Comparison of ENCODE assay signal across 21 cellular contexts in the genomic region with DNA sequence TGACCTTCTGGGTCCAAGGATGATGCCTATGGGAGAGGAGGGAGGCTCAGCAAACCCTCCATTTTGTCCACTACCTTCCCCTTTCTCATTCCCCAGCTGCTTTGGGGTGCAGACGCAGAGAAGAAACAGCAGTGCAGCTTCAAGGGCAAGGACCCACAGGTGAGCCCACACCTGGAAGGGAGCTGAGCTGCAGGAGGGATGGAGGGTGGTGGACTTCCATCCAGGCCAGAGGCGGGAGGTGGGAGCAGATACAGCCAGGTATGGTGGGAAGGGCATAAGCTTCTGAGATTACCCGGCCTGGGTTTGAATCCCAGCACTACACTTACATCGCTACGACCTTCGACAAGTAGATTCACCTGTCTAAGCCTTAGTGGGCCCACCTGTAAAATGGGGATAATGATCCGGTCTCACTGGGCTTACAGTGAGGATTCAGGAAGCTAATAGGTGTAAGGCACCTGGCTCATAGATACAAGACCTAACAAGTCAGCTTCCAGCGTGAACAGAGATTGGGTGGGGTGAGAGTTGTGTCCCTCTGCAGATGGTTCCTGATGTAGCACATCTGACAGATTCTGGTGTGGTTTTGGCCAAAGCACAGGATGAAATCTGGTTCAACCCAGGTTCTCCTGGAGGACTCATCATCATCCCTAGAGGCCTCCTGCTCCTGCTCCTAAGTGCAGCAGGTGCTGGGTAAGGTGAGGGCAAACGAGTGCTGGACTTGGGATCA. TPM values are rescaled to one million over a fixed set of nuclear protein-coding genes. Genes with fewer than 3 reads are reported as not detected.
DNase-seq lines count a peak whose midpoint lies in the region; ATAC-seq, FAIRE-seq and TF ChIP-seq lines count a peak whose summit lies in the region.
"Had no signal": no experiment of that assay in that cellular context is flagged by ENCODE, and none has a peak within 500 bp of the region (broad histone marks: within the 10 kb centered on the region; RNA-seq: fewer than 3 reads in every experiment).

No MANE protein-coding gene starts in this region.

- TF ChIP-seq CTCF in OCI-LY1 (IDR thresholded peaks at IDR 0.05; ENCODE audit: low read length) (no peak), neural progenitor cell (IDR thresholded peaks at IDR 0.05) (no peak), testis (IDR thresholded peaks at IDR 0.05) (no peak)

- 90 to 98% methylated on average over 2 to 9 of the region's 9 CpGs for WGBS in testis, 2 donors

- H3K27ac Mint-ChIP-seq in activated T-helper 17 cell treated with anti-CD3 and anti-CD28 coated beads, Interleukin-2, amount 50 U/mL, for 72 hours: peak overlapping the region; percentile 88
- H3K27ac Mint-ChIP-seq in memory B cell (peak overlapping the region; percentile 60), neural progenitor cell (no peak overlapping the region)

- H3K4me2 ChIP-seq in OCI-LY1 (ENCODE audit: low read length): no peak overlapping the region
- no peak overlapping the region for H3K4me2 ChIP-seq in neural progenitor cell

- no peaks in the 10 kb centered on the region for H3F3A ChIP-seq in OCI-LY1 (ENCODE audit: insufficient read depth, low read length)
- no peaks in the 10 kb centered on the region for H3F3A ChIP-seq in neural progenitor cell (ENCODE audit: low read depth)

- peaks cover 13% of the 10 kb centered on the region for H3K4me1 Mint-ChIP-seq in activated T-helper 17 cell treated with anti-CD3 and anti-CD28 coated beads, Interleukin-2, amount 50 U/mL, for 72 hours
- H3K4me1 Mint-ChIP-seq in memory B cell: peaks cover 57% of the 10 kb centered on the region
- H3K4me1 Mint-ChIP-seq in neural progenitor cell: peaks cover 7% of the 10 kb centered on the region

- H3K4me3 Mint-ChIP-seq in activated T-helper 17 cell treated with anti-CD3 and anti-CD28 coated beads, Interleukin-2, amount 50 U/mL, for 72 hours: no peak overlapping the region
- no peak overlapping the region for H3K4me3 Mint-ChIP-seq in memory B cell
- no peak overlapping the region for H3K4me3 Mint-ChIP-seq in neural progenitor cell

- H3K79me2 ChIP-seq in OCI-LY1 (ENCODE audit: insufficient read depth, low read length) (no peaks in the 10 kb centered on the region), neural progenitor cell (ENCODE audit: low read depth) (no peaks in the 10 kb centered on the region)

- H3K9me2 ChIP-seq in OCI-LY1 (ENCODE audit: low read depth, low read length): no peaks in the 10 kb centered on the region

- peak overlapping the region; percentile 68 for H3K27ac ChIP-seq in OCI-LY1 (ENCODE audit: low read depth, low read length, poor library complexity, severe bottlenecking)
- H3K27ac ChIP-seq in neural progenitor cell: no peak overlapping the region
- no peak overlapping the region for H3K27ac ChIP-seq in testis
- H3K27ac ChIP-seq: C4-2B had no signal

- TF ChIP-seq POLR2A in H54 (IDR thresholded peaks at IDR 0.05; ENCODE audit: low read depth, low read length): no peak
- TF ChIP-seq POLR2A in testis (IDR thresholded peaks at IDR 0.05): no peak

- ATAC-seq in activated T-helper 17 cell treated with anti-CD3 and anti-CD28 coated beads, Interleukin-2, amount 50 U/mL, for 72 hours (replicated peaks): no peak
- ATAC-seq in memory B cell (ENCODE audit: low read depth): no peak
- ATAC-seq: K562, SK-N-SH treated with all-trans-retinoic acid at 6 μM for 48 hours had no signal

- H3K27me3 Mint-ChIP-seq in activated T-helper 17 cell treated with anti-CD3 and anti-CD28 coated beads, Interleukin-2, amount 50 U/mL, for 72 hours: no peaks in the 10 kb centered on the region
- H3K27me3 Mint-ChIP-seq in memory B cell (no peaks in the 10 kb centered on the region), neural progenitor cell (ENCODE audit: insufficient read depth, low read depth) (peaks cover 4% of the 10 kb centered on the region)

- H3K27me3 ChIP-seq in OCI-LY1 (ENCODE audit: insufficient read depth, low read length) (no peaks in the 10 kb centered on the region), neural progenitor cell (no peaks in the 10 kb centered on the region), testis (no peaks in the 10 kb centered on the region)

- H4K20me1 ChIP-seq in OCI-LY1 (ENCODE audit: insufficient read depth, low read length): no peaks in the 10 kb centered on the region
- H4K20me1 ChIP-seq in neural progenitor cell (ENCODE audit: low read depth): peaks cover 8% of the 10 kb centered on the region

- FAIRE-seq in H54 (lab: Jason Lieb, UNC): no peak
- FAIRE-seq: K562 had no signal

- H3K9me3 ChIP-seq in OCI-LY1 (ENCODE audit: low read length) (no peaks in the 10 kb centered on the region), neural progenitor cell (ENCODE audit: low read depth) (no peaks in the 10 kb centered on the region), testis (no peaks in the 10 kb centered on the region)

- no peaks in the 10 kb centered on the region for H3K9me3 Mint-ChIP-seq in activated T-helper 17 cell treated with anti-CD3 and anti-CD28 coated beads, Interleukin-2, amount 50 U/mL, for 72 hours
- no peaks in the 10 kb centered on the region for H3K9me3 Mint-ChIP-seq in memory B cell
- no peaks in the 10 kb centered on the region for H3K9me3 Mint-ChIP-seq in neural progenitor cell
- H3K9me3 Mint-ChIP-seq: H9 had no signal

- H3K4me3 ChIP-seq in OCI-LY1 (ENCODE audit: low read depth, low read length, poor library complexity, severe bottlenecking): no peak overlapping the region
- no peak overlapping the region for H3K4me3 ChIP-seq in neural progenitor cell
- H3K4me3 ChIP-seq in testis: no peak overlapping the region
- H3K4me3 ChIP-seq: K562 had no signal

- DNase-seq in memory B cell (ENCODE audit: low spot score in 2 of 2): no peak
- no peak for DNase-seq in NCI-H774 (lab: John Stamatoyannopoulos, UW)
- no peak for DNase-seq in neural progenitor cell (ENCODE audit: low spot score)
- no peak for DNase-seq in H54 (ENCODE audit: insufficient read length, low spot score)
- DNase-seq in testis: no peak
- DNase-seq: ACHN, DMS 273 treated with DMSO at 0.1 percent for 48 hours, DND-41, H9, NCI-H1694 treated with DMSO at 0.1 percent for 48 hours, NCI-H510A, NCI-H748 treated with DMSO at 0.1 percent for 48 hours, OCI-M1, SIG-M5 had no signal

- peaks cover 14% of the 10 kb centered on the region for H3K36me3 Mint-ChIP-seq in activated T-helper 17 cell treated with anti-CD3 and anti-CD28 coated beads, Interleukin-2, amount 50 U/mL, for 72 hours (ENCODE audit: low read depth)
- H3K36me3 Mint-ChIP-seq in memory B cell (peaks cover 34% of the 10 kb centered on the region), neural progenitor cell (peaks cover 1% of the 10 kb centered on the region)

- H3K9ac ChIP-seq in OCI-LY1 (ENCODE audit: low read length) (no peak overlapping the region; the same call in 1 of the 2 replicates), neural progenitor cell (no peak overlapping the region)

- H3K36me3 ChIP-seq in OCI-LY1 (ENCODE audit: insufficient read depth, low read length) (peaks cover 20% of the 10 kb centered on the region), neural progenitor cell (no peaks in the 10 kb centered on the region), testis (ENCODE audit: low read depth, missing control alignments) (no peaks in the 10 kb centered on the region)

- no peak overlapping the region for H2AFZ ChIP-seq in OCI-LY1 (ENCODE audit: low read length)
- H2AFZ ChIP-seq in neural progenitor cell (replicated peaks): no peak overlapping the region

- H3K4me1 ChIP-seq in OCI-LY1 (ENCODE audit: insufficient read depth, low read length, severe bottlenecking): peaks cover 54% of the 10 kb centered on the region
- H3K4me1 ChIP-seq in neural progenitor cell: no peaks in the 10 kb centered on the region
- H3K4me1 ChIP-seq in testis: no peaks in the 10 kb centered on the region

- intact Hi-C loops in testis (cut with DNase I; ENCODE audit: low total_unique reads): loop anchor here (5.0 kb wide), 1 partner anchor 56 kb away; no protein-coding TSS in a partner anchor

RNA-seq across cellular contexts. Expression of gene CIB1, which starts 15.9 kb away (rescaled TPM):
- 100 to 1,000 TPM; 128 to 163 TPM for total RNA-seq in activated T-helper 17 cell treated with anti-CD3 and anti-CD28 coated beads, Interleukin-2, amount 50 U/mL, for 72 hours
- 5.2 and 7.7 TPM in 2 replicates for total RNA-seq in neural progenitor cell (ENCODE audit: low replicate concordance)
- total RNA-seq in testis: 10 to 100 TPM; 50.8 to 78.0 TPM
- polyA plus RNA-seq in testis (ENCODE audit: insufficient read depth, low read depth, low replicate concordance): 138 TPM

RNA-seq across cellular contexts. Expression of gene GDPGP1, which starts 16.2 kb away (rescaled TPM):
- total RNA-seq in activated T-helper 17 cell treated with anti-CD3 and anti-CD28 coated beads, Interleukin-2, amount 50 U/mL, for 72 hours: 1 to 10 TPM; 8.2 to 9.4 TPM
- total RNA-seq in neural progenitor cell (ENCODE audit: low replicate concordance) (0.67 and 3.5 TPM in 2 replicates), testis (10 to 100 TPM in 1 of 2 donors, 1 to 10 TPM in 1; 6.2 to 16.1 TPM)
- polyA plus RNA-seq in testis (ENCODE audit: insufficient read depth, low read depth, low replicate concordance): 8.9 TPM

RNA-seq across cellular contexts. Expression of gene SEMA4B, which starts 16.7 kb away (rescaled TPM):
- 10 to 100 TPM; 17.3 to 49.1 TPM for total RNA-seq in activated T-helper 17 cell treated with anti-CD3 and anti-CD28 coated beads, Interleukin-2, amount 50 U/mL, for 72 hours
- total RNA-seq in neural progenitor cell (ENCODE audit: low replicate concordance) (7.7 and 18.9 TPM in 2 replicates), testis (10 to 100 TPM; 59.4 to 78.3 TPM)
- 22.2 TPM for polyA plus RNA-seq in testis (ENCODE audit: insufficient read depth, low read depth, low replicate concordance)

RNA-seq across cellular contexts. Expression of gene TTLL13, which starts 31.5 kb away (rescaled TPM):
- 1 to 10 TPM in 1 of 2 donors, not detected in 1; 1.3 TPM for total RNA-seq in activated T-helper 17 cell treated with anti-CD3 and anti-CD28 coated beads, Interleukin-2, amount 50 U/mL, for 72 hours
- total RNA-seq in neural progenitor cell (ENCODE audit: low replicate concordance) (0.19 TPM in 1 of 2 replicates, not detected in the other), testis (10 to 100 TPM in 1 of 2 donors, 1 to 10 TPM in 1; 6.8 to 18.0 TPM)
- polyA plus RNA-seq in testis (ENCODE audit: insufficient read depth, low read depth, low replicate concordance): 30.3 TPM
- total RNA-seq: G401, H9, RPMI7951 had no signal

RNA-seq across cellular contexts. Expression of gene NGRN, which starts 47.6 kb away (rescaled TPM):
- 10 to 100 TPM; 22.4 to 31.1 TPM for total RNA-seq in activated T-helper 17 cell treated with anti-CD3 and anti-CD28 coated beads, Interleukin-2, amount 50 U/mL, for 72 hours
- 47.8 and 66.8 TPM in 2 replicates for total RNA-seq in neural progenitor cell (ENCODE audit: low replicate concordance)
- total RNA-seq in testis: 10 to 100 TPM; 86.1 to 95.6 TPM
- 82.9 TPM for polyA plus RNA-seq in testis (ENCODE audit: insufficient read depth, low read depth, low replicate concordance)
